Comparison of ENCODE assay signal across 23 cellular contexts in the genomic region with DNA sequence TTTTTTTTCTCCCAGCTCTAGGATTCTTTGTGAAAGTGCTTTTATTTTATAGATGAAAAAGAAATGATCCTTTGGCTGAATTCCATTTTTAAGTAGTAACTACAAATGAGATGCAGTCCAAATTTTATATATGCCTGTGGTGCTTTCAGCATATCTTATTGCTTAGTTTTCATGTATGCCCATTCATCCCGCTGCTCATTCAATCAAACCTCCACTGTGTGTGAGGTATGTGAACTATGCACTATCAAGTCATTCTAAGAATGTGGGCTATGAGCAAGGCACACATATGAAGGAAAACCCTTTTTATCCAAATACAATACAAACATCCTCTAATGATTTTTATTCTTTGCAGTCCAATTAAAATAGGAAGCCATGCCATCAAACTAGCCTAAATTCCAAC.
DNase-seq lines count a peak whose midpoint lies in the region; TF ChIP-seq lines count a peak whose summit lies in the region.
"Had no signal": no experiment of that assay in that cellular context is flagged by ENCODE, and none has a peak within 500 bp of the region (broad histone marks: within the 10 kb centered on the region; RNA-seq: fewer than 3 reads in every experiment).

No MANE protein-coding gene starts in this region.

- intact Hi-C loops in transverse colon (cut with DNase I; ENCODE audit: low total_unique reads): loop anchor here (1.0 to 5.0 kb wide), 2 partner anchors 18 to 1646 kb away; no protein-coding TSS in a partner anchor

- in situ Hi-C loops in brain microvascular endothelial cell (cut with HindIII; ENCODE audit: low pct_ligation_motif_present, low sequenced_read_pairs) (no loop called here), transverse colon (cut with MboI; ENCODE audit: low pct_ligation_motif_present in 1 of 4, low pct_unique_long_range_greater_than_20kb in 1 of 4, low sequenced_read_pairs in 3 of 4) (no loop called here)

- peaks cover 0 to 13% (median 0%) of the 10 kb centered on the region in 4 donors for H3K4me1 ChIP-seq in transverse colon
- H3K4me1 ChIP-seq: testis had no signal

- H3K27ac ChIP-seq in brain microvascular endothelial cell (no peak overlapping the region), transverse colon (no peak overlapping the region)
- H3K27ac ChIP-seq: esophagus muscularis mucosa, testis had no signal

- no peaks in the 10 kb centered on the region for H3K27me3 ChIP-seq in brain microvascular endothelial cell (replicated peaks)
- no peaks in the 10 kb centered on the region for H3K27me3 ChIP-seq in transverse colon
- H3K27me3 ChIP-seq: esophagus muscularis mucosa, testis had no signal

- TF ChIP-seq EP300 in transverse colon (IDR thresholded peaks at IDR 0.05; ENCODE audit: low read depth): no peak

- WGBS in transverse colon (ENCODE audit: low coverage in 1 of 2), 2 donors: 91 to 92% methylated on average over 1 of the region's 1 CpG

- no peak for TF ChIP-seq POLR2A in transverse colon (IDR thresholded peaks at IDR 0.05)

- H3K4me3 ChIP-seq in brain microvascular endothelial cell (ENCODE audit: low read depth, low read length): no peak overlapping the region
- H3K4me3 ChIP-seq in skeletal muscle cell (ENCODE audit: low read depth, low read length): no peak overlapping the region
- no peak overlapping the region for H3K4me3 ChIP-seq in transverse colon
- H3K4me3 ChIP-seq: esophagus muscularis mucosa, testis had no signal

- H3K9me3 ChIP-seq in transverse colon: no peaks in the 10 kb centered on the region
- H3K9me3 ChIP-seq: esophagus muscularis mucosa, testis had no signal

- DNase-seq in HT1080 (ENCODE audit: low read depth): peak; percentile 29
- DNase-seq in brain microvascular endothelial cell: peak; percentile 47
- peak; percentile 79 for DNase-seq in kidney tubule cell (ENCODE audit: low spot score)
- DNase-seq in skeletal muscle cell (ENCODE audit: low read depth): peak; percentile 4
- no peak for DNase-seq in transverse colon
- no peak for DNase-seq in NCI-H446 treated with DMSO at 0.1 percent for 48 hours (lab: John Stamatoyannopoulos, UW)
- no peak for DNase-seq in EL
- DNase-seq: activated CD4-positive, CD25-positive, alpha-beta regulatory T cell treated with anti-CD3 and anti-CD28 coated beads, Interleukin-2, amount 50 U/mL, for 72 hours; activated naive CD4-positive, alpha-beta T cell treated with anti-CD3 and anti-CD28 coated beads, Interleukin-2, amount 50 U/mL, for 16 hours; activated T-cell treated with anti-CD3 and anti-CD28 coated beads, Interleukin-2, amount 50 U/mL, for 72 hours; anterior cingulate cortex; CD8-positive, alpha-beta T cell; DND-41; effector memory CD4-positive, alpha-beta T cell; midbrain; NCI-H1092; NCI-H1930; NCI-H774; stimulated activated CD4-positive, alpha-beta T cell treated with anti-CD3 and anti-CD28 coated beads, Interleukin-2, amount 100 ng/mL, for 48 hours; stimulated activated naive B cell treated with anti-CD40 and anti-IgM and Interleukin-4, amounts not matched to agents 10 μg/mL and 1 μg/mL and 100 μg/mL, for 72 hours; SW 1271; testis had no signal

- TF ChIP-seq CTCF in brain microvascular endothelial cell (IDR thresholded peaks at IDR 0.05; ENCODE audit: low read depth, low read length, missing control alignments) (no peak), transverse colon (IDR thresholded peaks at IDR 0.05) (no peak)

- no peaks in the 10 kb centered on the region for H3K36me3 ChIP-seq in brain microvascular endothelial cell (replicated peaks)
- no peaks in the 10 kb centered on the region for H3K36me3 ChIP-seq in transverse colon
- H3K36me3 ChIP-seq: esophagus muscularis mucosa had no signal

Comparison
In these comparisons a context has a peak if more than half of its experiments do, and no peak if none do; other contexts are left out.
1. DNase-seq: peak in HT1080 (single experiment), brain microvascular endothelial cell (single experiment), kidney tubule cell (single experiment) and skeletal muscle cell (single experiment); none in transverse colon (single experiment), NCI-H446 treated with DMSO at 0.1 percent for 48 hours (single experiment) and EL (single experiment).